ENCODE assay signal across 30 cellular contexts in genomic region chr1:115867216-115867615, GRCh38. TPM values are rescaled to one million over a fixed set of nuclear protein-coding genes. Genes with fewer than 3 reads are reported as not detected.
DNase-seq lines count a peak whose midpoint lies in the region; ATAC-seq, FAIRE-seq and TF ChIP-seq lines count a peak whose summit lies in the region.
"Had no signal": no experiment of that assay in that cellular context is flagged by ENCODE, and none has a peak within 500 bp of the region (broad histone marks: within the 10 kb centered on the region; RNA-seq: fewer than 3 reads in every experiment).

No MANE protein-coding gene starts in this region.

- no peaks in the 10 kb centered on the region for H3K9me3 Mint-ChIP-seq in activated T-cell treated with anti-CD3 and anti-CD28 coated beads, Interleukin-2, amount 50 U/mL, for 24 hours
- H3K9me3 Mint-ChIP-seq: activated CD4-positive, alpha-beta T cell treated with anti-CD3 and anti-CD28 coated beads, Interleukin-2, amount 10 ng/mL, durations not matched to agents 7 days and 5 days; activated naive CD4-positive, alpha-beta T cell treated with anti-CD3 and anti-CD28 coated beads for 36 hours; stimulated activated effector memory CD8-positive, alpha-beta T cell treated with anti-CD3 and anti-CD28 coated beads, Interleukin-12 subunit alpha, Interleukin-12 subunit beta, amount 100 ng/mL, for 72 hours had no signal

- TF ChIP-seq CTCF in bronchial epithelial cell (IDR thresholded peaks at IDR 0.05; ENCODE audit: insufficient read depth, low read length, severe bottlenecking) = no peak

- H3K27ac Mint-ChIP-seq in activated T-cell treated with anti-CD3 and anti-CD28 coated beads, Interleukin-2, amount 50 U/mL, for 24 hours = no peak overlapping the region
- H3K27ac Mint-ChIP-seq: activated CD4-positive, alpha-beta T cell treated with anti-CD3 and anti-CD28 coated beads, Interleukin-2, amount 10 ng/mL, durations not matched to agents 7 days and 5 days; activated naive CD4-positive, alpha-beta T cell treated with anti-CD3 and anti-CD28 coated beads for 36 hours; stimulated activated effector memory CD8-positive, alpha-beta T cell treated with anti-CD3 and anti-CD28 coated beads, Interleukin-12 subunit alpha, Interleukin-12 subunit beta, amount 100 ng/mL, for 72 hours; WTC11 had no signal

- DNase-seq in ELR (ENCODE audit: low read depth) (peak; percentile 21), LHCN-M2 (ENCODE audit: low read depth) (peak; percentile 62), bronchial epithelial cell (ENCODE audit: low read depth) (peak; percentile 86), myocyte (ENCODE audit: low read depth) (peak; percentile 56), Right ventricle myocardium superior (no peak), frontal cortex (ENCODE audit: low spot score in 2 of 2) (no peak)
- DNase-seq in activated T-cell treated with anti-CD3 and anti-CD28 coated beads, Interleukin-2, amount 50 U/mL, for 24 hours = no peak
- DNase-seq: activated CD4-positive, alpha-beta T cell treated with anti-CD3 and anti-CD28 coated beads, Interleukin-2, amount 10 ng/mL, durations not matched to agents 7 days and 5 days; activated naive CD4-positive, alpha-beta T cell treated with anti-CD3 and anti-CD28 coated beads for 36 hours; adrenal gland; brain microvascular endothelial cell; effector CD4-positive, alpha-beta T cell; EL; GOT3; KG1; left cardiac atrium; NCI-H1436; NCI-H2081 treated with DMSO at 0.1 percent for 48 hours; NCI-H345; NCI-H774; posterior cingulate gyrus; stimulated activated CD4-positive, alpha-beta T cell treated with anti-CD3 and anti-CD28 coated beads, Interleukin-4, amount 100 ng/mL, for 24 hours; substantia nigra; T1000; upper lobe of left lung had no signal

- intact Hi-C loops in Right ventricle myocardium superior (cut with DNase I) = no loop called here

- no peaks in the 10 kb centered on the region for H3K36me3 ChIP-seq in bronchial epithelial cell (ENCODE audit: control insufficient read depth, insufficient read depth, low read length)
- H3K36me3 ChIP-seq: adrenal gland, brain microvascular endothelial cell, gastroesophageal sphincter, upper lobe of left lung had no signal

- H3K27me3 Mint-ChIP-seq in activated T-cell treated with anti-CD3 and anti-CD28 coated beads, Interleukin-2, amount 50 U/mL, for 24 hours = peaks cover 30% of the 10 kb centered on the region

- H3K4me3 ChIP-seq in bronchial epithelial cell (ENCODE audit: low read depth, low read length) = no peak overlapping the region
- H3K4me3 ChIP-seq: adrenal gland, gastroesophageal sphincter, hepatocyte, upper lobe of left lung had no signal

- no peaks in the 10 kb centered on the region for H3K36me3 Mint-ChIP-seq in activated T-cell treated with anti-CD3 and anti-CD28 coated beads, Interleukin-2, amount 50 U/mL, for 24 hours (ENCODE audit: low read depth)
- H3K36me3 Mint-ChIP-seq: stimulated activated effector memory CD8-positive, alpha-beta T cell treated with anti-CD3 and anti-CD28 coated beads, Interleukin-12 subunit alpha, Interleukin-12 subunit beta, amount 100 ng/mL, for 72 hours; WTC11 had no signal

- no peak overlapping the region for H3K4me3 Mint-ChIP-seq in activated T-cell treated with anti-CD3 and anti-CD28 coated beads, Interleukin-2, amount 50 U/mL, for 24 hours
- H3K4me3 Mint-ChIP-seq: activated CD4-positive, alpha-beta T cell treated with anti-CD3 and anti-CD28 coated beads, Interleukin-2, amount 10 ng/mL, durations not matched to agents 7 days and 5 days; activated naive CD4-positive, alpha-beta T cell treated with anti-CD3 and anti-CD28 coated beads for 36 hours; stimulated activated effector memory CD8-positive, alpha-beta T cell treated with anti-CD3 and anti-CD28 coated beads, Interleukin-12 subunit alpha, Interleukin-12 subunit beta, amount 100 ng/mL, for 72 hours; WTC11 had no signal

- no peaks in the 10 kb centered on the region for H3K4me1 Mint-ChIP-seq in activated T-cell treated with anti-CD3 and anti-CD28 coated beads, Interleukin-2, amount 50 U/mL, for 24 hours (ENCODE audit: low read depth)
- H3K4me1 Mint-ChIP-seq: activated CD4-positive, alpha-beta T cell treated with anti-CD3 and anti-CD28 coated beads, Interleukin-2, amount 10 ng/mL, durations not matched to agents 7 days and 5 days; stimulated activated effector memory CD8-positive, alpha-beta T cell treated with anti-CD3 and anti-CD28 coated beads, Interleukin-12 subunit alpha, Interleukin-12 subunit beta, amount 100 ng/mL, for 72 hours; WTC11 had no signal

- ATAC-seq in Right ventricle myocardium superior (ENCODE audit: poor library complexity) = no peak
- ATAC-seq: gastroesophageal sphincter; left cardiac atrium; sciatic nerve; stimulated activated effector memory CD8-positive, alpha-beta T cell treated with anti-CD3 and anti-CD28 coated beads, Interleukin-12 subunit alpha, Interleukin-12 subunit beta, amount 100 ng/mL, for 72 hours; WTC11 had no signal

- FAIRE-seq in bronchial epithelial cell (lab: Jason Lieb, UNC) (no peak), frontal cortex (lab: Jason Lieb, UNC) (no peak)

- H3K27me3 ChIP-seq in bronchial epithelial cell (ENCODE audit: control insufficient read depth, insufficient read depth, low read length) = no peaks in the 10 kb centered on the region
- H3K27me3 ChIP-seq: adrenal gland, brain microvascular endothelial cell, hepatocyte, upper lobe of left lung had no signal

RNA-seq across cellular contexts. Expression of gene NHLH2, which starts 26.3 kb away (rescaled TPM):
- total RNA-seq in LHCN-M2 (2014; rRNA removed) = 0.19 and 0.63 TPM in 2 replicates
- 0.09 TPM for polyA plus RNA-seq in LHCN-M2 (2012)
- 0.13 and 0.26 TPM in 2 replicates for total RNA-seq in bronchial epithelial cell
- 1.3 and 2.5 TPM in 2 replicates for total RNA-seq in myocyte
- polyA plus RNA-seq in myocyte (2012) = 0.37 TPM
- not detected for total RNA-seq in Right ventricle myocardium superior
- 2.0 TPM for total RNA-seq in frontal cortex
- total RNA-seq: activated CD4-positive, alpha-beta T cell treated with anti-CD3 and anti-CD28 coated beads, Interleukin-2, amount 10 ng/mL, durations not matched to agents 7 days and 5 days; activated naive CD4-positive, alpha-beta T cell treated with anti-CD3 and anti-CD28 coated beads for 36 hours; adrenal gland; gastroesophageal sphincter; hepatocyte; left cardiac atrium; sciatic nerve had no signal
- polyA plus RNA-seq: adrenal gland had no signal

Comparison
In these comparisons a context has a peak if more than half of its experiments do, and no peak if none do; other contexts are left out.
1. DNase-seq: peak in ELR (single experiment), LHCN-M2 (single experiment), bronchial epithelial cell (single experiment) and myocyte (single experiment); none in Right ventricle myocardium superior (single experiment), activated T-cell treated with anti-CD3 and anti-CD28 coated beads, Interleukin-2, amount 50 U/mL, for 24 hours (single experiment) and frontal cortex (0 of 2).